In genomic region chr11:373716-374551, GRCh38 we compare ENCODE assay signal across 19 cellular contexts. TPM values are rescaled to one million over a fixed set of nuclear protein-coding genes. Genes with fewer than 3 reads are reported as not detected.
A peak's percentile ranks its signal among the peaks of the same experiment; 100 is the strongest.
DNase-seq lines count a peak whose midpoint lies in the region; ATAC-seq, FAIRE-seq and TF ChIP-seq lines count a peak whose summit lies in the region.
"Had no signal": no experiment of that assay in that cellular context is flagged by ENCODE, and none has a peak within 500 bp of the region (broad histone marks: within the 10 kb centered on the region; RNA-seq: fewer than 3 reads in every experiment).

No MANE protein-coding gene starts in this region.

- no peaks in the 10 kb centered on the region for H3K9me3 ChIP-seq in kidney (ENCODE audit: control insufficient read depth in 1 of 2, low read length in 2 of 2)
- no peaks in the 10 kb centered on the region for H3K9me3 ChIP-seq in CD8-positive, alpha-beta memory T cell (ENCODE audit: low read length)
- H3K9me3 ChIP-seq: A549 had no signal

- peaks cover 19% of the 10 kb centered on the region for H3K27me3 Mint-ChIP-seq in activated CD4-positive, alpha-beta memory T cell treated with anti-CD3 and anti-CD28 coated beads, Interleukin-2, amount 10 ng/mL, durations not matched to agents 7 days and 5 days
- peaks cover 13% of the 10 kb centered on the region for H3K27me3 Mint-ChIP-seq in activated CD4-positive, alpha-beta memory T cell treated with anti-CD3 and anti-CD28 coated beads for 36 hours
- H3K27me3 Mint-ChIP-seq in activated T-helper 17 cell treated with anti-CD3 and anti-CD28 coated beads, Interleukin-2, amount 50 U/mL, for 72 hours, result no peaks in the 10 kb centered on the region
- peaks cover 13 to 17% of the 10 kb centered on the region in 2 donors for H3K27me3 Mint-ChIP-seq in CD8-positive, alpha-beta memory T cell
- H3K27me3 Mint-ChIP-seq in HFFc6 (ENCODE audit: insufficient read depth), result peaks cover 8% of the 10 kb centered on the region

- no peak overlapping the region for H3K4me3 Mint-ChIP-seq in activated CD4-positive, alpha-beta memory T cell treated with anti-CD3 and anti-CD28 coated beads, Interleukin-2, amount 10 ng/mL, durations not matched to agents 7 days and 5 days
- H3K4me3 Mint-ChIP-seq in activated CD4-positive, alpha-beta memory T cell treated with anti-CD3 and anti-CD28 coated beads for 36 hours, result no peak overlapping the region
- no peak overlapping the region for H3K4me3 Mint-ChIP-seq in activated T-helper 17 cell treated with anti-CD3 and anti-CD28 coated beads, Interleukin-2, amount 50 U/mL, for 72 hours
- H3K4me3 Mint-ChIP-seq in CD8-positive, alpha-beta memory T cell, result no peak overlapping the region
- no peak overlapping the region for H3K4me3 Mint-ChIP-seq in HFFc6

- no peak for ATAC-seq in activated T-helper 17 cell treated with anti-CD3 and anti-CD28 coated beads, Interleukin-2, amount 50 U/mL, for 72 hours (replicated peaks)
- ATAC-seq in sciatic nerve, result peak; percentile 77
- ATAC-seq: A549, K562, left cardiac atrium had no signal

- CTCF ChIA-PET in activated CD4-positive, alpha-beta memory T cell treated with anti-CD3 and anti-CD28 coated beads, Interleukin-2, amount 10 ng/mL, durations not matched to agents 7 days and 5 days (lab: Charles Lee), result no interaction called here
- CTCF ChIA-PET in activated CD4-positive, alpha-beta memory T cell treated with anti-CD3 and anti-CD28 coated beads for 36 hours (lab: Charles Lee), result no interaction called here
- CTCF ChIA-PET in CD8-positive, alpha-beta memory T cell (lab: Charles Lee), result interaction anchor here (1.1 kb wide), 1 partner anchor 18 kb away, joined by 3 read pairs; no protein-coding TSS in a partner anchor

- H3K36me3 Mint-ChIP-seq in activated CD4-positive, alpha-beta memory T cell treated with anti-CD3 and anti-CD28 coated beads, Interleukin-2, amount 10 ng/mL, durations not matched to agents 7 days and 5 days (ENCODE audit: low read depth), result no peaks in the 10 kb centered on the region
- H3K36me3 Mint-ChIP-seq in activated CD4-positive, alpha-beta memory T cell treated with anti-CD3 and anti-CD28 coated beads for 36 hours, result no peaks in the 10 kb centered on the region
- no peaks in the 10 kb centered on the region for H3K36me3 Mint-ChIP-seq in activated T-helper 17 cell treated with anti-CD3 and anti-CD28 coated beads, Interleukin-2, amount 50 U/mL, for 72 hours (ENCODE audit: low read depth)
- H3K36me3 Mint-ChIP-seq in CD8-positive, alpha-beta memory T cell, result no peaks in the 10 kb centered on the region
- H3K36me3 Mint-ChIP-seq in HFFc6 (ENCODE audit: low read depth), result no peaks in the 10 kb centered on the region

- no peak overlapping the region for H3K9ac ChIP-seq in kidney (ENCODE audit: low read length in 2 of 2)

- no peaks in the 10 kb centered on the region for H3K4me1 ChIP-seq in kidney (ENCODE audit: control insufficient read depth in 1 of 2, insufficient read depth in 1 of 2, low read depth in 1 of 2, low read length in 2 of 2)
- H3K4me1 ChIP-seq in CD8-positive, alpha-beta memory T cell (ENCODE audit: insufficient read depth, low read length), result no peaks in the 10 kb centered on the region

- POLR2A ChIA-PET in activated CD4-positive, alpha-beta memory T cell treated with anti-CD3 and anti-CD28 coated beads, Interleukin-2, amount 10 ng/mL, durations not matched to agents 7 days and 5 days (lab: Charles Lee), result no interaction called here
- POLR2A ChIA-PET in activated CD4-positive, alpha-beta memory T cell treated with anti-CD3 and anti-CD28 coated beads for 36 hours (lab: Charles Lee), result no interaction called here
- POLR2A ChIA-PET in CD8-positive, alpha-beta memory T cell (lab: Charles Lee), result no interaction called here

- TF ChIP-seq CTCF in kidney (IDR thresholded peaks at IDR 0.05; ENCODE audit: borderline replicate concordance, extremely low read depth, insufficient read depth) (no peak), HFFc6 (IDR thresholded peaks at IDR 0.05) (no peak)

- no peak overlapping the region for H3K27ac ChIP-seq in kidney (ENCODE audit: low read depth in 2 of 2, low read length in 2 of 2)
- H3K27ac ChIP-seq in CD8-positive, alpha-beta memory T cell (ENCODE audit: low read depth, low read length), result no peak overlapping the region
- H3K27ac ChIP-seq: A549, cardiac muscle cell had no signal

- no peak overlapping the region for H3K4me3 ChIP-seq in kidney (ENCODE audit: low read length in 2 of 2)
- no peak overlapping the region for H3K4me3 ChIP-seq in CD8-positive, alpha-beta memory T cell (ENCODE audit: low read length)
- H3K4me3 ChIP-seq: A549, cardiac muscle cell, K562 had no signal

- H3K27me3 ChIP-seq in CD8-positive, alpha-beta memory T cell (ENCODE audit: insufficient read depth, low read length, poor library complexity, severe bottlenecking), result no peaks in the 10 kb centered on the region
- H3K27me3 ChIP-seq: cardiac muscle cell had no signal

- intact Hi-C loops in activated CD4-positive, alpha-beta memory T cell treated with anti-CD3 and anti-CD28 coated beads for 36 hours (cut with micrococcal nuclease), result no loop called here
- intact Hi-C loops in kidney (cut with DNase I) (no loop called here), sciatic nerve (cut with DNase I) (no loop called here)

- peak overlapping the region; percentile 26 for H3K27ac Mint-ChIP-seq in activated CD4-positive, alpha-beta memory T cell treated with anti-CD3 and anti-CD28 coated beads, Interleukin-2, amount 10 ng/mL, durations not matched to agents 7 days and 5 days
- H3K27ac Mint-ChIP-seq in activated CD4-positive, alpha-beta memory T cell treated with anti-CD3 and anti-CD28 coated beads for 36 hours, result no peak overlapping the region
- H3K27ac Mint-ChIP-seq in activated T-helper 17 cell treated with anti-CD3 and anti-CD28 coated beads, Interleukin-2, amount 50 U/mL, for 72 hours, result peak overlapping the region; percentile 76
- H3K27ac Mint-ChIP-seq in CD8-positive, alpha-beta memory T cell, result peak overlapping the region in 4 of 8 donors; percentile 29 to 81 (median 68)
- H3K27ac Mint-ChIP-seq in HFFc6, result no peak overlapping the region

- H3K4me1 Mint-ChIP-seq in activated CD4-positive, alpha-beta memory T cell treated with anti-CD3 and anti-CD28 coated beads, Interleukin-2, amount 10 ng/mL, durations not matched to agents 7 days and 5 days, result peaks cover 3% of the 10 kb centered on the region
- peaks cover 5% of the 10 kb centered on the region for H3K4me1 Mint-ChIP-seq in activated CD4-positive, alpha-beta memory T cell treated with anti-CD3 and anti-CD28 coated beads for 36 hours (ENCODE audit: low read depth)
- no peaks in the 10 kb centered on the region for H3K4me1 Mint-ChIP-seq in activated T-helper 17 cell treated with anti-CD3 and anti-CD28 coated beads, Interleukin-2, amount 50 U/mL, for 72 hours
- H3K4me1 Mint-ChIP-seq in CD8-positive, alpha-beta memory T cell, result peaks cover 0 to 6% (median 3%) of the 10 kb centered on the region in 3 donors
- no peaks in the 10 kb centered on the region for H3K4me1 Mint-ChIP-seq in HFFc6 (ENCODE audit: low read depth)

- no peak for FAIRE-seq in kidney (lab: Jason Lieb, UNC)
- FAIRE-seq: A549, endometrium, H1, K562 had no signal

- no peaks in the 10 kb centered on the region for H3K36me3 ChIP-seq in kidney (ENCODE audit: control insufficient read depth in 1 of 2, insufficient read depth in 2 of 2, low read length in 2 of 2)
- no peaks in the 10 kb centered on the region for H3K36me3 ChIP-seq in CD8-positive, alpha-beta memory T cell (ENCODE audit: insufficient read depth, low read length)

- H3K9me3 Mint-ChIP-seq in activated CD4-positive, alpha-beta memory T cell treated with anti-CD3 and anti-CD28 coated beads, Interleukin-2, amount 10 ng/mL, durations not matched to agents 7 days and 5 days, result peaks cover 4% of the 10 kb centered on the region
- H3K9me3 Mint-ChIP-seq in activated CD4-positive, alpha-beta memory T cell treated with anti-CD3 and anti-CD28 coated beads for 36 hours, result no peaks in the 10 kb centered on the region
- no peaks in the 10 kb centered on the region for H3K9me3 Mint-ChIP-seq in activated T-helper 17 cell treated with anti-CD3 and anti-CD28 coated beads, Interleukin-2, amount 50 U/mL, for 72 hours
- no peaks in the 10 kb centered on the region for H3K9me3 Mint-ChIP-seq in CD8-positive, alpha-beta memory T cell
- peaks cover 4% of the 10 kb centered on the region; the same call in 1 of the 2 replicates for H3K9me3 Mint-ChIP-seq in HFFc6

- DNase-seq in activated CD4-positive, alpha-beta memory T cell treated with anti-CD3 and anti-CD28 coated beads, Interleukin-2, amount 10 ng/mL, durations not matched to agents 7 days and 5 days, result no peak
- DNase-seq in activated CD4-positive, alpha-beta memory T cell treated with anti-CD3 and anti-CD28 coated beads for 36 hours, result no peak
- DNase-seq in kidney, result peak; percentile 68
- DNase-seq in sciatic nerve (ENCODE audit: low spot score), result no peak
- no peak for DNase-seq in CD8-positive, alpha-beta memory T cell
- no peak for DNase-seq in HFFc6
- no peak for DNase-seq in GM19240 (ENCODE audit: insufficient read length, low spot score)
- DNase-seq: activated CD4-positive, alpha-beta T cell treated with anti-CD3 and anti-CD28 coated beads, Interleukin-2, amount 50 U/mL, for 48 hours; activated gamma-delta T cell; left cardiac atrium; NCI-H1417; NCI-H226 had no signal

RNA-seq across cellular contexts. Expression of gene B4GALNT4, which starts 4.6 kb away (rescaled TPM):
- total RNA-seq in activated CD4-positive, alpha-beta memory T cell treated with anti-CD3 and anti-CD28 coated beads, Interleukin-2, amount 10 ng/mL, durations not matched to agents 7 days and 5 days, result under 1 TPM; 0.23 to 0.53 TPM
- 1 to 10 TPM; 2.1 to 4.0 TPM for total RNA-seq in activated CD4-positive, alpha-beta memory T cell treated with anti-CD3 and anti-CD28 coated beads for 36 hours
- total RNA-seq in activated T-helper 17 cell treated with anti-CD3 and anti-CD28 coated beads, Interleukin-2, amount 50 U/mL, for 72 hours, result 1 to 10 TPM; 1.4 to 9.4 TPM
- total RNA-seq in kidney (1.4 TPM), sciatic nerve (32.2 TPM)
- 0.82 TPM for polyA plus RNA-seq in kidney (ENCODE audit: insufficient read depth, low read depth, low replicate concordance)
- total RNA-seq in CD8-positive, alpha-beta memory T cell, result under 1 TPM; 0.47 to 0.81 TPM
- polyA plus RNA-seq in CD8-positive, alpha-beta memory T cell, result 0.31 TPM
- total RNA-seq in HFFc6 (2021; fragmentation: NEBNext Ultra II Directional; extraction: Animal tissue kit (Norgen Biotek cat#: 25700)), result 10 to 100 TPM in 1 of 6 experiments, 1 to 10 TPM in 5; 6.4 to 12.1 (median 8.4) TPM

RNA-seq across cellular contexts. Expression of gene PKP3, which starts 20.1 kb away (rescaled TPM):
- total RNA-seq in activated CD4-positive, alpha-beta memory T cell treated with anti-CD3 and anti-CD28 coated beads, Interleukin-2, amount 10 ng/mL, durations not matched to agents 7 days and 5 days, result not detected
- total RNA-seq in activated CD4-positive, alpha-beta memory T cell treated with anti-CD3 and anti-CD28 coated beads for 36 hours, result under 1 TPM in 1 of 2 experiments, not detected in 1; 0.40 TPM
- not detected for total RNA-seq in activated T-helper 17 cell treated with anti-CD3 and anti-CD28 coated beads, Interleukin-2, amount 50 U/mL, for 72 hours
- total RNA-seq in kidney (3.6 TPM), sciatic nerve (0.49 TPM)
- polyA plus RNA-seq in kidney (ENCODE audit: insufficient read depth, low read depth, low replicate concordance), result 1.9 TPM
- not detected for total RNA-seq in CD8-positive, alpha-beta memory T cell
- polyA plus RNA-seq in CD8-positive, alpha-beta memory T cell, result 1.1 TPM
- total RNA-seq in HFFc6 (2021; fragmentation: NEBNext Ultra II Directional; extraction: Animal tissue kit (Norgen Biotek cat#: 25700)), result 1 to 10 TPM; 2.5 to 3.3 (median 2.9) TPM
- total RNA-seq: T-helper 2 cell treated with Interferon-gamma antibody and Interleukin-4, amounts not matched to agents 100 ng/mL and 5 ng/mL, for 36 hours had no signal

RNA-seq across cellular contexts. Expression of gene SIGIRR, which starts 40.9 kb away (rescaled TPM):
- 100 to 1,000 TPM; 170 to 178 TPM for total RNA-seq in activated CD4-positive, alpha-beta memory T cell treated with anti-CD3 and anti-CD28 coated beads, Interleukin-2, amount 10 ng/mL, durations not matched to agents 7 days and 5 days
- 10 to 100 TPM; 55.0 to 57.2 TPM for total RNA-seq in activated CD4-positive, alpha-beta memory T cell treated with anti-CD3 and anti-CD28 coated beads for 36 hours
- total RNA-seq in activated T-helper 17 cell treated with anti-CD3 and anti-CD28 coated beads, Interleukin-2, amount 50 U/mL, for 72 hours, result 10 to 100 TPM; 49.5 to 55.7 TPM
- total RNA-seq in kidney (89.1 TPM), sciatic nerve (51.6 TPM)
- polyA plus RNA-seq in kidney (ENCODE audit: insufficient read depth, low read depth, low replicate concordance), result 181 TPM
- 10 to 100 TPM; 54.2 to 59.4 TPM for total RNA-seq in CD8-positive, alpha-beta memory T cell
- polyA plus RNA-seq in CD8-positive, alpha-beta memory T cell, result 267 TPM
- 10 to 100 TPM; 15.9 to 21.6 (median 18.7) TPM for total RNA-seq in HFFc6 (2021; fragmentation: NEBNext Ultra II Directional; extraction: Animal tissue kit (Norgen Biotek cat#: 25700))

RNA-seq across cellular contexts. Expression of gene IFITM3, which starts 53.3 kb away (rescaled TPM):
- total RNA-seq in activated CD4-positive, alpha-beta memory T cell treated with anti-CD3 and anti-CD28 coated beads, Interleukin-2, amount 10 ng/mL, durations not matched to agents 7 days and 5 days, result 10 to 100 TPM; 52.3 to 58.8 TPM
- 10 to 100 TPM; 25.6 TPM for total RNA-seq in activated CD4-positive, alpha-beta memory T cell treated with anti-CD3 and anti-CD28 coated beads for 36 hours
- total RNA-seq in activated T-helper 17 cell treated with anti-CD3 and anti-CD28 coated beads, Interleukin-2, amount 50 U/mL, for 72 hours, result 10 to 100 TPM in 1 of 2 donors, 1 to 10 TPM in 1; 2.7 to 26.0 TPM
- total RNA-seq in kidney (1,286 TPM), sciatic nerve (1,044 TPM)
- 1,281 TPM for polyA plus RNA-seq in kidney (ENCODE audit: insufficient read depth, low read depth, low replicate concordance)
- 10 to 100 TPM; 20.6 to 21.0 TPM for total RNA-seq in CD8-positive, alpha-beta memory T cell
- polyA plus RNA-seq in CD8-positive, alpha-beta memory T cell, result 12.0 TPM
- total RNA-seq in HFFc6 (2021; fragmentation: NEBNext Ultra II Directional; extraction: Animal tissue kit (Norgen Biotek cat#: 25700)), result 100 to 1,000 TPM; 399 to 531 (median 452) TPM

Comparison
In these comparisons a context has a peak if more than half of its experiments do, and no peak if none do; other contexts are left out.
1. H3K27ac Mint-ChIP-seq: peak in activated CD4-positive, alpha-beta memory T cell treated with anti-CD3 and anti-CD28 coated beads, Interleukin-2, amount 10 ng/mL, durations not matched to agents 7 days and 5 days (single experiment) and activated T-helper 17 cell treated with anti-CD3 and anti-CD28 coated beads, Interleukin-2, amount 50 U/mL, for 72 hours (single experiment); none in activated CD4-positive, alpha-beta memory T cell treated with anti-CD3 and anti-CD28 coated beads for 36 hours (single experiment) and HFFc6 (single experiment).